In the genomic region with DNA sequence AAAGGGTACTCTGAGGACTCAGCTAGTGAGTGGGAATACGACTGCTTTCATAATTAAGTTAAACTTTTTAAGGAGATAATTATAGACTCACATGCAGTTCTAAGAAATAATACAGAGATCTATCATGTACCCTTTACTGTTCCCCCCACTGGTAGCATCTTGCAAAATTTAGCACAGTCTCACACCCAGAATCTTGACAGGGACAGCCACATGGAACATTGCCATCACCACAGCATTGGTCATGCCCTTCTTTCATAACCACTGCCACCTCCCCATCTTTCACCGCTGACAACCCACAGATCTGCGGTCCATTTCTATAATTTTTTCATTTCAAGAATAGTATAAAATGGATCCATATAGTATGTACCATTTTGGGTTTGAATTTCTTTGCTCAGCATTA, we compare ENCODE assay signal across 23 cellular contexts.
"Had no signal": no experiment of that assay in that cellular context is flagged by ENCODE, and none has a peak within 500 bp of the region (broad histone marks: within the 10 kb centered on the region; RNA-seq: fewer than 3 reads in every experiment).

No MANE protein-coding gene starts in this region.

- H3K27me3 Mint-ChIP-seq: activated B cell treated with CpG ODN at 0.5 μM for 24 hours had no signal

- H3K9me3 Mint-ChIP-seq: activated B cell treated with CpG ODN at 0.5 μM for 24 hours; activated CD4-positive, alpha-beta memory T cell treated with anti-CD3 and anti-CD28 coated beads, Interleukin-2, amount 10 ng/mL, durations not matched to agents 7 days and 5 days; activated naive CD4-positive, alpha-beta T cell treated with anti-CD3 and anti-CD28 coated beads, Interleukin-2, amount 10 ng/mL, durations not matched to agents 7 days and 5 days; activated T-helper 2 cell treated with anti-CD3 and anti-CD28 coated beads, Interferon-gamma antibody, Interleukin-2, Interleukin-4, amounts not matched to agents 10 μg/mL and 5 μg/mL and 100 μg/mL, durations not matched to agents 14 hours and 24 hours and 36 hours; central memory CD8-positive, alpha-beta T cell; type B pancreatic cell had no signal

- H3K27ac Mint-ChIP-seq: activated B cell treated with CpG ODN at 0.5 μM for 24 hours; activated CD4-positive, alpha-beta memory T cell treated with anti-CD3 and anti-CD28 coated beads, Interleukin-2, amount 10 ng/mL, durations not matched to agents 7 days and 5 days; activated CD8-positive, alpha-beta memory T cell treated with anti-CD3 and anti-CD28 coated beads, Interleukin-2, amount 10 ng/mL, durations not matched to agents 7 days and 5 days; activated naive CD4-positive, alpha-beta T cell treated with anti-CD3 and anti-CD28 coated beads, Interleukin-2, amount 10 ng/mL, durations not matched to agents 7 days and 5 days; activated T-helper 2 cell treated with anti-CD3 and anti-CD28 coated beads, Interferon-gamma antibody, Interleukin-2, Interleukin-4, amounts not matched to agents 10 μg/mL and 5 μg/mL and 100 μg/mL, durations not matched to agents 14 hours and 24 hours and 36 hours; type B pancreatic cell had no signal

- H3K4me1 Mint-ChIP-seq: activated CD4-positive, alpha-beta memory T cell treated with anti-CD3 and anti-CD28 coated beads, Interleukin-2, amount 10 ng/mL, durations not matched to agents 7 days and 5 days; activated CD8-positive, alpha-beta memory T cell treated with anti-CD3 and anti-CD28 coated beads, Interleukin-2, amount 10 ng/mL, durations not matched to agents 7 days and 5 days; activated naive CD4-positive, alpha-beta T cell treated with anti-CD3 and anti-CD28 coated beads, Interleukin-2, amount 10 ng/mL, durations not matched to agents 7 days and 5 days; central memory CD8-positive, alpha-beta T cell had no signal

- H3K4me3 Mint-ChIP-seq: activated CD4-positive, alpha-beta memory T cell treated with anti-CD3 and anti-CD28 coated beads, Interleukin-2, amount 10 ng/mL, durations not matched to agents 7 days and 5 days; activated CD8-positive, alpha-beta memory T cell treated with anti-CD3 and anti-CD28 coated beads, Interleukin-2, amount 10 ng/mL, durations not matched to agents 7 days and 5 days; activated naive CD4-positive, alpha-beta T cell treated with anti-CD3 and anti-CD28 coated beads, Interleukin-2, amount 10 ng/mL, durations not matched to agents 7 days and 5 days; central memory CD8-positive, alpha-beta T cell; type B pancreatic cell had no signal

- H3K36me3 Mint-ChIP-seq: activated CD8-positive, alpha-beta memory T cell treated with anti-CD3 and anti-CD28 coated beads, Interleukin-2, amount 10 ng/mL, durations not matched to agents 7 days and 5 days; activated naive CD4-positive, alpha-beta T cell treated with anti-CD3 and anti-CD28 coated beads, Interleukin-2, amount 10 ng/mL, durations not matched to agents 7 days and 5 days had no signal

- H3K27ac ChIP-seq: ascending aorta, coronary artery, esophagus muscularis mucosa, heart right ventricle, ovary, psoas muscle, testis had no signal

- DNase-seq: activated B cell treated with CpG ODN at 0.5 μM for 24 hours; activated CD4-positive, alpha-beta memory T cell treated with anti-CD3 and anti-CD28 coated beads, Interleukin-2, amount 10 ng/mL, durations not matched to agents 7 days and 5 days; activated CD4-positive, alpha-beta T cell treated with anti-CD3 and anti-CD28 coated beads for 4 hours; activated CD8-positive, alpha-beta memory T cell treated with anti-CD3 and anti-CD28 coated beads, Interleukin-2, amount 10 ng/mL, durations not matched to agents 7 days and 5 days; activated naive CD4-positive, alpha-beta T cell treated with anti-CD3 and anti-CD28 coated beads, Interleukin-2, amount 10 ng/mL, durations not matched to agents 7 days and 5 days; heart right ventricle; left ventricle myocardium superior; mucosa of descending colon; naive B cell; ovary; psoas muscle; right cardiac atrium; small intestine; stimulated activated CD4-positive, alpha-beta T cell treated with anti-CD3 and anti-CD28 coated beads, Interleukin-15, amount 100 ng/mL, for 24 hours; T-helper 1 cell; T-helper 9 cell; testis had no signal
